In the genomic region with DNA sequence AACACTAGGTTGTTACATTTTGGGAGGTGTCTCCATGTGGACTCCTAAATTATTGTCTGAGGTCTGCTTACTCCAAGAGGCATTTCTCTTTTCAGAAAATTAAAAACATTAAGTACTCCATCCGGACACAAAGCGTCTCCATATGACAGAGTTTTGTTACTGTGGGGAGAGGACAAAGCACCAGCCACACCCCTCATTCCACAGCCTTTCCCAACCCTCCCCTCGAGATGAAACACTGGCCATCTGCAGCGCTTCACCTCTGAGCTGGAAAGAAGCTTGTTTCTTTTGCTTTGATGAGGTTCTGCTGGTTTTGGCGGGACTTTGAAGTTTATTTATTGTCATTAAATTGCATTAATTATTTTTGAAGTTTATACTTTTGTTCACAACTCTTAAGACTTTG, we compare ENCODE assay signal across 15 cellular contexts. TPM values are rescaled to one million over a fixed set of nuclear protein-coding genes. Genes with fewer than 3 reads are reported as not detected.
DNase-seq lines count a peak whose midpoint lies in the region; ATAC-seq and TF ChIP-seq lines count a peak whose summit lies in the region.
"Had no signal": no experiment of that assay in that cellular context is flagged by ENCODE, and none has a peak within 500 bp of the region (broad histone marks: within the 10 kb centered on the region; RNA-seq: fewer than 3 reads in every experiment).

No MANE protein-coding gene starts in this region.

- TF ChIP-seq CTCF in AG10803 (conservative IDR thresholded peaks at IDR 0.05; ENCODE audit: low read length): no peak
- no peak for TF ChIP-seq CTCF in mammary epithelial cell (conservative IDR thresholded peaks at IDR 0.05 in 1 of 2, IDR thresholded peaks at IDR 0.05 in 1 of 2; ENCODE audit: extremely low read depth in 1 of 2, insufficient read depth in 1 of 2, low read depth in 1 of 2, low read length in 2 of 2)

- H3K9ac ChIP-seq in mammary epithelial cell (ENCODE audit: insufficient read depth, low read length): peak overlapping the region; percentile 67

- no peaks in the 10 kb centered on the region for H3K79me2 ChIP-seq in mammary epithelial cell (ENCODE audit: insufficient read depth, low read length)

- in situ Hi-C loops in mammary epithelial cell (cut with MboI; ENCODE audit: low sequenced_read_pairs in 2 of 2): no loop called here

- ATAC-seq in HG03571 (IDR thresholded peaks at IDR 0.05; ENCODE audit: unreplicated experiment) (no peak), GM21529 (IDR thresholded peaks at IDR 0.05; ENCODE audit: unreplicated experiment) (no peak)
- ATAC-seq: Panc1 had no signal

- dilution Hi-C loops in mammary epithelial cell (cut with HindIII; ENCODE audit: low sequenced_read_pairs): loop anchor here (10.0 kb wide), 1 partner anchor 334 kb away; no protein-coding TSS in a partner anchor

- peaks cover 18% of the 10 kb centered on the region for H3K9me3 ChIP-seq in KOPT-K1 (ENCODE audit: insufficient read depth, low read length, poor library complexity, severe bottlenecking)
- H3K9me3 ChIP-seq in mammary epithelial cell (replicated peaks; ENCODE audit: insufficient read depth, low read length): no peaks in the 10 kb centered on the region
- H3K9me3 ChIP-seq in neuron (ENCODE audit: low read length): peaks cover 4% of the 10 kb centered on the region

- peak overlapping the region; percentile 74 for H2AFZ ChIP-seq in mammary epithelial cell (ENCODE audit: low read depth, low read length)
- H2AFZ ChIP-seq in neuron (ENCODE audit: low read depth, low read length): peak overlapping the region; percentile 73

- H3K27ac ChIP-seq in KOPT-K1 (ENCODE audit: low read depth, low read length, poor library complexity, severe bottlenecking) (peak overlapping the region; percentile 6), mammary epithelial cell (ENCODE audit: insufficient read depth, low read depth, low read length) (peak overlapping the region; percentile 71)

- H3K4me1 ChIP-seq in mammary epithelial cell (ENCODE audit: insufficient read depth, low read length) (peaks cover 21% of the 10 kb centered on the region), neuron (ENCODE audit: insufficient read depth, low read length) (peaks cover 18% of the 10 kb centered on the region)

- no TSS peak for BruUV-seq in mammary epithelial cell (replicated peaks; lab: Mats Ljungman, UMichigan)

- peak; percentile 55 for DNase-seq in AG10803 (ENCODE audit: low read depth)
- peak; percentile 24 for DNase-seq in mammary epithelial cell
- no peak for DNase-seq in activated CD4-positive, alpha-beta T cell treated with anti-CD3 and anti-CD28 coated beads for 4 hours
- DNase-seq in NCI-H128 (lab: John Stamatoyannopoulos, UW; ENCODE audit: unreplicated experiment): no peak
- DNase-seq: activated CD4-positive, alpha-beta T cell treated with anti-CD3 and anti-CD28 coated beads, Interleukin-2, amount 50 U/mL, for 1 hour; amniotic stem cell; DMS79; NCI-H1436 treated with DMSO at 0.1 percent for 48 hours; occipital lobe; stimulated activated CD4-positive, alpha-beta T cell treated with anti-CD3 and anti-CD28 coated beads, Interleukin-15, amount 100 ng/mL, for 24 hours had no signal

- no peaks in the 10 kb centered on the region for H3K27me3 ChIP-seq in mammary epithelial cell (ENCODE audit: insufficient read depth, low read length)
- no peaks in the 10 kb centered on the region for H3K27me3 ChIP-seq in neuron (ENCODE audit: insufficient read depth, low read length)

- H3K4me2 ChIP-seq in mammary epithelial cell (ENCODE audit: insufficient read depth, low read depth, low read length): peak overlapping the region; percentile 74

- peaks cover 13% of the 10 kb centered on the region for H3K36me3 ChIP-seq in KOPT-K1 (ENCODE audit: insufficient read depth, low read length)
- no peaks in the 10 kb centered on the region for H3K36me3 ChIP-seq in mammary epithelial cell (ENCODE audit: insufficient read depth, low read length)
- no peaks in the 10 kb centered on the region for H3K36me3 ChIP-seq in neuron (ENCODE audit: insufficient read depth, low read length)

- CTCF ChIA-PET in mammary epithelial cell (lab: Charles Lee; ENCODE audit: low non-redundant PET): interaction anchor here (0.6 kb wide), 2 partner anchors 26 to 34 kb away, joined by 4 to 7 read pairs; no protein-coding TSS in a partner anchor

- H3K4me3 ChIP-seq in AG10803 (ENCODE audit: low read length) (no peak overlapping the region; the same call in 1 of the 2 replicates), mammary epithelial cell (replicated peaks in 1 of 3; ENCODE audit: insufficient read depth in 1 of 3, low read depth in 2 of 3, low read length in 3 of 3) (no peak overlapping the region), neuron (ENCODE audit: low read length) (peak overlapping the region; percentile 16)

- H4K20me1 ChIP-seq in mammary epithelial cell (ENCODE audit: insufficient read depth, low read length): no peaks in the 10 kb centered on the region

- intact Hi-C loops in mammary epithelial cell (cut with micrococcal nuclease): loop anchor here (2.0 kb wide), 1 partner anchor 30 kb away; no protein-coding TSS in a partner anchor

- WGBS in mammary epithelial cell (ENCODE audit: low coverage, missing lambda C conversion rate): 6% methylated on average over 5 of the region's 5 CpGs

RNA-seq across cellular contexts. Expression of a gene that starts 27.7 kb away (rescaled TPM):
- total RNA-seq in mammary epithelial cell: under 1 TPM in 1 of 2 donors, not detected in 1; 0.14 TPM
- 0.02 TPM for polyA plus RNA-seq in mammary epithelial cell
- not detected for polyA minus RNA-seq in mammary epithelial cell

Comparison
In these comparisons a context has a peak if more than half of its experiments do, and no peak if none do; other contexts are left out.
1. DNase-seq: peak in AG10803 (single experiment) and mammary epithelial cell (single experiment); none in activated CD4-positive, alpha-beta T cell treated with anti-CD3 and anti-CD28 coated beads for 4 hours (0 of 2) and NCI-H128 (single experiment).